1 cellular context compared by ENCODE assay signal in the genomic region with DNA sequence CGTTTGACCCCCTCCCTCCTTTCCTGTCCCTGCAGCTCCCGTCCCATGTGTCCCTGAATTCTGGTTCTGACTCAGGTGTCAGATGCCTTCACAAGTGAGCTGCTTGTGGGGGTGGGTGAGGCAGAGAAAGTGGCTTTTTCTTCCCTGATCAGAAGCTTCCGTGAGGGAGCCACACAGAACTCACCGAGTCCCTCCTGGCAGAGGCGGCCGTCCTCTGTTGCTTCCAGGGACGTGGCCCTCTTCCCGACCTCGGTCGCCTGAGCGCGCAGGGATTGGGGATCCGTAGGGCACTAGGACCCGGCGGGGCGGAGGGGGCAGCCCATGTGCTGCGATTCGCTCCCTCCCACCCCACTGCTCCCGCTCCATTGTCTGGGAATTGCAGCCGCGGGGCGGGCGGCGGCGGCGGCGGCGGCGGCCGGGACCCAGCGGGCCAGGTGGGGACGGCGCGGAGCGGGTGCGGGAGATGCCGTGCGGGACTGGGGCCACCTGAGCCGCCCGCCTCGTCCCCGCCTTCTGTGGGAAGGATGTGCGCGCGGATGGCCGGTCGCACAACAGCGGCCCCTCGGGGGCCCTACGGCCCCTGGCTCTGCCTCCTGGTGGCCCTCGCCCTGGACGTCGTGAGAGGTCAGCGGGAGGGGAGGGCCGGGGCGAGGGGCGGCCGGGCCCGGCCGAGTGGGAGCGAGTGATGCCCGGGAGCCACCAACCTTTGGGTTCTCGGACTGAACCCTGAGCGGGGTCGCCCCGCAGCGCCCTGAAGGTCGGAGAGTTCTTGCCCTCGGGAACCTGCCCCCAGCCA.
A peak's percentile ranks its signal among the peaks of the same experiment; 100 is the strongest.
TF ChIP-seq lines count a peak whose summit lies in the region.

A gene with protein sequence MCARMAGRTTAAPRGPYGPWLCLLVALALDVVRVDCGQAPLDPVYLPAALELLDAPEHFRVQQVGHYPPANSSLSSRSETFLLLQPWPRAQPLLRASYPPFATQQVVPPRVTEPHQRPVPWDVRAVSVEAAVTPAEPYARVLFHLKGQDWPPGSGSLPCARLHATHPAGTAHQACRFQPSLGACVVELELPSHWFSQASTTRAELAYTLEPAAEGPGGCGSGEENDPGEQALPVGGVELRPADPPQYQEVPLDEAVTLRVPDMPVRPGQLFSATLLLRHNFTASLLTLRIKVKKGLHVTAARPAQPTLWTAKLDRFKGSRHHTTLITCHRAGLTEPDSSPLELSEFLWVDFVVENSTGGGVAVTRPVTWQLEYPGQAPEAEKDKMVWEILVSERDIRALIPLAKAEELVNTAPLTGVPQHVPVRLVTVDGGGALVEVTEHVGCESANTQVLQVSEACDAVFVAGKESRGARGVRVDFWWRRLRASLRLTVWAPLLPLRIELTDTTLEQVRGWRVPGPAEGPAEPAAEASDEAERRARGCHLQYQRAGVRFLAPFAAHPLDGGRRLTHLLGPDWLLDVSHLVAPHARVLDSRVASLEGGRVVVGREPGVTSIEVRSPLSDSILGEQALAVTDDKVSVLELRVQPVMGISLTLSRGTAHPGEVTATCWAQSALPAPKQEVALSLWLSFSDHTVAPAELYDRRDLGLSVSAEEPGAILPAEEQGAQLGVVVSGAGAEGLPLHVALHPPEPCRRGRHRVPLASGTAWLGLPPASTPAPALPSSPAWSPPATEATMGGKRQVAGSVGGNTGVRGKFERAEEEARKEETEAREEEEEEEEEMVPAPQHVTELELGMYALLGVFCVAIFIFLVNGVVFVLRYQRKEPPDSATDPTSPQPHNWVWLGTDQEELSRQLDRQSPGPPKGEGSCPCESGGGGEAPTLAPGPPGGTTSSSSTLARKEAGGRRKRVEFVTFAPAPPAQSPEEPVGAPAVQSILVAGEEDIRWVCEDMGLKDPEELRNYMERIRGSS (plus strand): TSS at position 351 of the 796 bp plus-strand sequence. CDS start 174 bp downstream, at position 525.

TF ChIP-seq in HepG2, 621 proteins besides CTCF, POLR2A, EP300 and RAD21 (continues in another document):
- TF ChIP-seq ZNF546 (CRISPR knock-in tag; conservative IDR thresholded peaks at IDR 0.05) = 0 out of 2 replicates have a peak, but pooled peaks have one; percentile 45
- no peak for TF ChIP-seq ZNF674 (CRISPR knock-in tag; IDR thresholded peaks at IDR 0.05; ENCODE audit: low read depth)
- TF ChIP-seq, protein P1, sequence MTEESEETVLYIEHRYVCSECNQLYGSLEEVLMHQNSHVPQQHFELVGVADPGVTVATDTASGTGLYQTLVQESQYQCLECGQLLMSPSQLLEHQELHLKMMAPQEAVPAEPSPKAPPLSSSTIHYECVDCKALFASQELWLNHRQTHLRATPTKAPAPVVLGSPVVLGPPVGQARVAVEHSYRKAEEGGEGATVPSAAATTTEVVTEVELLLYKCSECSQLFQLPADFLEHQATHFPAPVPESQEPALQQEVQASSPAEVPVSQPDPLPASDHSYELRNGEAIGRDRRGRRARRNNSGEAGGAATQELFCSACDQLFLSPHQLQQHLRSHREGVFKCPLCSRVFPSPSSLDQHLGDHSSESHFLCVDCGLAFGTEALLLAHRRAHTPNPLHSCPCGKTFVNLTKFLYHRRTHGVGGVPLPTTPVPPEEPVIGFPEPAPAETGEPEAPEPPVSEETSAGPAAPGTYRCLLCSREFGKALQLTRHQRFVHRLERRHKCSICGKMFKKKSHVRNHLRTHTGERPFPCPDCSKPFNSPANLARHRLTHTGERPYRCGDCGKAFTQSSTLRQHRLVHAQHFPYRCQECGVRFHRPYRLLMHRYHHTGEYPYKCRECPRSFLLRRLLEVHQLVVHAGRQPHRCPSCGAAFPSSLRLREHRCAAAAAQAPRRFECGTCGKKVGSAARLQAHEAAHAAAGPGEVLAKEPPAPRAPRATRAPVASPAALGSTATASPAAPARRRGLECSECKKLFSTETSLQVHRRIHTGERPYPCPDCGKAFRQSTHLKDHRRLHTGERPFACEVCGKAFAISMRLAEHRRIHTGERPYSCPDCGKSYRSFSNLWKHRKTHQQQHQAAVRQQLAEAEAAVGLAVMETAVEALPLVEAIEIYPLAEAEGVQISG (CRISPR knock-in tag; IDR thresholded peaks at IDR 0.05) = peak; percentile 80
- peak; percentile 58 for TF ChIP-seq SKI (IDR thresholded peaks at IDR 0.05; ENCODE audit: partially characterized antibody)
- TF ChIP-seq, protein P2, sequence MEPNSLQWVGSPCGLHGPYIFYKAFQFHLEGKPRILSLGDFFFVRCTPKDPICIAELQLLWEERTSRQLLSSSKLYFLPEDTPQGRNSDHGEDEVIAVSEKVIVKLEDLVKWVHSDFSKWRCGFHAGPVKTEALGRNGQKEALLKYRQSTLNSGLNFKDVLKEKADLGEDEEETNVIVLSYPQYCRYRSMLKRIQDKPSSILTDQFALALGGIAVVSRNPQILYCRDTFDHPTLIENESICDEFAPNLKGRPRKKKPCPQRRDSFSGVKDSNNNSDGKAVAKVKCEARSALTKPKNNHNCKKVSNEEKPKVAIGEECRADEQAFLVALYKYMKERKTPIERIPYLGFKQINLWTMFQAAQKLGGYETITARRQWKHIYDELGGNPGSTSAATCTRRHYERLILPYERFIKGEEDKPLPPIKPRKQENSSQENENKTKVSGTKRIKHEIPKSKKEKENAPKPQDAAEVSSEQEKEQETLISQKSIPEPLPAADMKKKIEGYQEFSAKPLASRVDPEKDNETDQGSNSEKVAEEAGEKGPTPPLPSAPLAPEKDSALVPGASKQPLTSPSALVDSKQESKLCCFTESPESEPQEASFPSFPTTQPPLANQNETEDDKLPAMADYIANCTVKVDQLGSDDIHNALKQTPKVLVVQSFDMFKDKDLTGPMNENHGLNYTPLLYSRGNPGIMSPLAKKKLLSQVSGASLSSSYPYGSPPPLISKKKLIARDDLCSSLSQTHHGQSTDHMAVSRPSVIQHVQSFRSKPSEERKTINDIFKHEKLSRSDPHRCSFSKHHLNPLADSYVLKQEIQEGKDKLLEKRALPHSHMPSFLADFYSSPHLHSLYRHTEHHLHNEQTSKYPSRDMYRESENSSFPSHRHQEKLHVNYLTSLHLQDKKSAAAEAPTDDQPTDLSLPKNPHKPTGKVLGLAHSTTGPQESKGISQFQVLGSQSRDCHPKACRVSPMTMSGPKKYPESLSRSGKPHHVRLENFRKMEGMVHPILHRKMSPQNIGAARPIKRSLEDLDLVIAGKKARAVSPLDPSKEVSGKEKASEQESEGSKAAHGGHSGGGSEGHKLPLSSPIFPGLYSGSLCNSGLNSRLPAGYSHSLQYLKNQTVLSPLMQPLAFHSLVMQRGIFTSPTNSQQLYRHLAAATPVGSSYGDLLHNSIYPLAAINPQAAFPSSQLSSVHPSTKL (CRISPR knock-in tag; IDR thresholded peaks at IDR 0.05) = 0 out of 2 replicates have a peak, but pooled peaks have one; percentile 34
- 0 out of 2 replicates have a peak, but pooled peaks have one; percentile 41 for TF ChIP-seq ZNF354B (CRISPR knock-in tag; IDR thresholded peaks at IDR 0.05)
- TF ChIP-seq, protein P3, sequence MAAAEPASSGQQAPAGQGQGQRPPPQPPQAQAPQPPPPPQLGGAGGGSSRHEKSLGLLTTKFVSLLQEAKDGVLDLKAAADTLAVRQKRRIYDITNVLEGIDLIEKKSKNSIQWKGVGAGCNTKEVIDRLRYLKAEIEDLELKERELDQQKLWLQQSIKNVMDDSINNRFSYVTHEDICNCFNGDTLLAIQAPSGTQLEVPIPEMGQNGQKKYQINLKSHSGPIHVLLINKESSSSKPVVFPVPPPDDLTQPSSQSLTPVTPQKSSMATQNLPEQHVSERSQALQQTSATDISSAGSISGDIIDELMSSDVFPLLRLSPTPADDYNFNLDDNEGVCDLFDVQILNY (CRISPR knock-in tag; conservative IDR thresholded peaks at IDR 0.05) = no peak
- TF ChIP-seq, protein P4, sequence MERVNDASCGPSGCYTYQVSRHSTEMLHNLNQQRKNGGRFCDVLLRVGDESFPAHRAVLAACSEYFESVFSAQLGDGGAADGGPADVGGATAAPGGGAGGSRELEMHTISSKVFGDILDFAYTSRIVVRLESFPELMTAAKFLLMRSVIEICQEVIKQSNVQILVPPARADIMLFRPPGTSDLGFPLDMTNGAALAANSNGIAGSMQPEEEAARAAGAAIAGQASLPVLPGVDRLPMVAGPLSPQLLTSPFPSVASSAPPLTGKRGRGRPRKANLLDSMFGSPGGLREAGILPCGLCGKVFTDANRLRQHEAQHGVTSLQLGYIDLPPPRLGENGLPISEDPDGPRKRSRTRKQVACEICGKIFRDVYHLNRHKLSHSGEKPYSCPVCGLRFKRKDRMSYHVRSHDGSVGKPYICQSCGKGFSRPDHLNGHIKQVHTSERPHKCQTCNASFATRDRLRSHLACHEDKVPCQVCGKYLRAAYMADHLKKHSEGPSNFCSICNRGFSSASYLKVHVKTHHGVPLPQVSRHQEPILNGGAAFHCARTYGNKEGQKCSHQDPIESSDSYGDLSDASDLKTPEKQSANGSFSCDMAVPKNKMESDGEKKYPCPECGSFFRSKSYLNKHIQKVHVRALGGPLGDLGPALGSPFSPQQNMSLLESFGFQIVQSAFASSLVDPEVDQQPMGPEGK (CRISPR knock-in tag; IDR thresholded peaks at IDR 0.05) = peak; percentile 94
- TF ChIP-seq ZSCAN29 (CRISPR knock-in tag; conservative IDR thresholded peaks at IDR 0.05) = 0 out of 2 replicates have a peak, but pooled peaks have one; percentile 28
- TF ChIP-seq KDM3A (CRISPR knock-in tag; IDR thresholded peaks at IDR 0.05; ENCODE audit: low read depth) = peak; percentile 71; the same call in 1 of the 2 replicates
- peak; percentile 91 for TF ChIP-seq XRCC5 (optimal IDR thresholded peaks at IDR 0.05; ENCODE audit: low read length)
- TF ChIP-seq, protein P5, sequence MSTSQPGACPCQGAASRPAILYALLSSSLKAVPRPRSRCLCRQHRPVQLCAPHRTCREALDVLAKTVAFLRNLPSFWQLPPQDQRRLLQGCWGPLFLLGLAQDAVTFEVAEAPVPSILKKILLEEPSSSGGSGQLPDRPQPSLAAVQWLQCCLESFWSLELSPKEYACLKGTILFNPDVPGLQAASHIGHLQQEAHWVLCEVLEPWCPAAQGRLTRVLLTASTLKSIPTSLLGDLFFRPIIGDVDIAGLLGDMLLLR (CRISPR knock-in tag; IDR thresholded peaks at IDR 0.05) = peak; percentile 57; the same call in 1 of the 2 replicates
- TF ChIP-seq SP2 (CRISPR knock-in tag; IDR thresholded peaks at IDR 0.05) = peak; percentile 33
- TF ChIP-seq, protein P6, sequence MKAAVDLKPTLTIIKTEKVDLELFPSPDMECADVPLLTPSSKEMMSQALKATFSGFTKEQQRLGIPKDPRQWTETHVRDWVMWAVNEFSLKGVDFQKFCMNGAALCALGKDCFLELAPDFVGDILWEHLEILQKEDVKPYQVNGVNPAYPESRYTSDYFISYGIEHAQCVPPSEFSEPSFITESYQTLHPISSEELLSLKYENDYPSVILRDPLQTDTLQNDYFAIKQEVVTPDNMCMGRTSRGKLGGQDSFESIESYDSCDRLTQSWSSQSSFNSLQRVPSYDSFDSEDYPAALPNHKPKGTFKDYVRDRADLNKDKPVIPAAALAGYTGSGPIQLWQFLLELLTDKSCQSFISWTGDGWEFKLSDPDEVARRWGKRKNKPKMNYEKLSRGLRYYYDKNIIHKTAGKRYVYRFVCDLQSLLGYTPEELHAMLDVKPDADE (CRISPR knock-in tag; IDR thresholded peaks at IDR 0.05) = 0 out of 2 replicates have a peak, but pooled peaks have one; percentile 15
- TF ChIP-seq, protein P7, sequence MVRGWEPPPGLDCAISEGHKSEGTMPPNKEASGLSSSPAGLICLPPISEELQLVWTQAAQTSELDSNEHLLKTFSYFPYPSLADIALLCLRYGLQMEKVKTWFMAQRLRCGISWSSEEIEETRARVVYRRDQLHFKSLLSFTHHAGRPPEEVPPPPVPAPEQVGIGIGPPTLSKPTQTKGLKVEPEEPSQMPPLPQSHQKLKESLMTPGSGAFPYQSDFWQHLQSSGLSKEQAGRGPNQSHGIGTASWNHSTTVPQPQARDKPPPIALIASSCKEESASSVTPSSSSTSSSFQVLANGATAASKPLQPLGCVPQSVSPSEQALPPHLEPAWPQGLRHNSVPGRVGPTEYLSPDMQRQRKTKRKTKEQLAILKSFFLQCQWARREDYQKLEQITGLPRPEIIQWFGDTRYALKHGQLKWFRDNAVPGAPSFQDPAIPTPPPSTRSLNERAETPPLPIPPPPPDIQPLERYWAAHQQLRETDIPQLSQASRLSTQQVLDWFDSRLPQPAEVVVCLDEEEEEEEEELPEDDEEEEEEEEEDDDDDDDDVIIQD (CRISPR knock-in tag; IDR thresholded peaks at IDR 0.05; ENCODE audit: low read depth) = 0 out of 2 replicates have a peak, but pooled peaks have one; percentile 17
- peak; percentile 44 for TF ChIP-seq SRSF1 (optimal IDR thresholded peaks at IDR 0.05; ENCODE audit: low read depth, low read length)
- TF ChIP-seq ZNF788 (CRISPR knock-in tag; IDR thresholded peaks at IDR 0.05; ENCODE audit: borderline replicate concordance) = peak; percentile 94; the same call in 1 of the 2 replicates
- no peak for TF ChIP-seq HNRNPK (IDR thresholded peaks at IDR 0.05; ENCODE audit: low read depth, low read length, poor library complexity, severe bottlenecking)
- TF ChIP-seq IRF2 (CRISPR knock-in tag; IDR thresholded peaks at IDR 0.05) = peak; percentile 53; the same call in 1 of the 2 replicates
- peak; percentile 86 for TF ChIP-seq THAP11 (CRISPR knock-in tag; IDR thresholded peaks at IDR 0.05)
- TF ChIP-seq ZFY (CRISPR knock-in tag; IDR thresholded peaks at IDR 0.05) = peak; percentile 56
- peak; percentile 66 for TF ChIP-seq SAP130 (CRISPR knock-in tag; IDR thresholded peaks at IDR 0.05; ENCODE audit: low read depth)
- TF ChIP-seq, protein P8, sequence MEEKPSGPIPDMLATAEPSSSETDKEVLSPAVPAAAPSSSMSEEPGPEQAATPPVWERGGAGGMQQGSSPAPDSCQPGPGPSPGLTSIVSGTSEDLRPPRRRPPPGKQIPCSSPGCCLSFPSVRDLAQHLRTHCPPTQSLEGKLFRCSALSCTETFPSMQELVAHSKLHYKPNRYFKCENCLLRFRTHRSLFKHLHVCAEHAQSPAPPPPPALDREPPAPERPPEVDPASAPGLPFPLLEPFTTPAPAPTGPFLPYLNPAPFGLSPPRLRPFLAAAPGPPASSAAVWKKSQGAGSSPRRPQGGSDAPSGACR (CRISPR knock-in tag; IDR thresholded peaks at IDR 0.05) = 0 out of 2 replicates have a peak, but pooled peaks have one; percentile 38
- TF ChIP-seq FOXK2 (IDR thresholded peaks at IDR 0.05) = no peak
- peak; percentile 38; the same call in 1 of the 2 replicates for TF ChIP-seq KAT8 (CRISPR knock-in tag; IDR thresholded peaks at IDR 0.05)
